Comparison of ENCODE assay signal across 3 cellular contexts in genomic region chr1:185914089-185914488, GRCh38.
TF ChIP-seq lines count a peak whose summit lies in the region.

No MANE protein-coding gene starts in this region.

TF ChIP-seq in GM23338, 12 proteins besides CTCF, POLR2A, EP300 and RAD21 (continued from another document and continues in another):
- TF ChIP-seq REST (IDR thresholded peaks at IDR 0.05; ENCODE audit: unreplicated experiment) = no peak

TF ChIP-seq in SK-N-SH, 30 proteins besides CTCF, POLR2A, EP300 and RAD21 (continued from another document):
- TF ChIP-seq PBX3 (IDR thresholded peaks at IDR 0.05) (peak; percentile 67), TCF12 (IDR thresholded peaks at IDR 0.05) (peak; percentile 75)

TF ChIP-seq in WTC11, 78 proteins besides CTCF, POLR2A, EP300 and RAD21 (continued from another document):
- TF ChIP-seq ARID4B (CRISPR knock-in tag; IDR thresholded peaks at IDR 0.05; ENCODE audit: borderline replicate concordance) (no peak), FOXP4 (CRISPR knock-in tag; IDR thresholded peaks at IDR 0.05) (no peak), E2F4 (CRISPR knock-in tag; IDR thresholded peaks at IDR 0.05; ENCODE audit: borderline replicate concordance, low read depth) (no peak), TCF7 (CRISPR knock-in tag; IDR thresholded peaks at IDR 0.05; ENCODE audit: low read depth) (no peak), JUN (CRISPR knock-in tag; IDR thresholded peaks at IDR 0.05) (no peak), CREB1 (CRISPR knock-in tag; IDR thresholded peaks at IDR 0.05) (no peak), NFE2L1 (CRISPR knock-in tag; IDR thresholded peaks at IDR 0.05) (no peak), HMGXB4 (CRISPR knock-in tag; IDR thresholded peaks at IDR 0.05) (no peak), ZNF317 (CRISPR knock-in tag; IDR thresholded peaks at IDR 0.05; ENCODE audit: borderline replicate concordance, low read depth) (no peak), IRF2 (CRISPR knock-in tag; IDR thresholded peaks at IDR 0.05; ENCODE audit: borderline replicate concordance, low read depth) (no peak), SOX15 (CRISPR knock-in tag; IDR thresholded peaks at IDR 0.05) (no peak), PREB (CRISPR knock-in tag; IDR thresholded peaks at IDR 0.05; ENCODE audit: borderline replicate concordance) (no peak), CBFB (CRISPR knock-in tag; IDR thresholded peaks at IDR 0.05; ENCODE audit: low read depth) (no peak), MLX (CRISPR knock-in tag; IDR thresholded peaks at IDR 0.05) (no peak), HMGA2 (CRISPR knock-in tag; IDR thresholded peaks at IDR 0.05) (no peak), ZNF532 (CRISPR knock-in tag; IDR thresholded peaks at IDR 0.05; ENCODE audit: borderline replicate concordance) (no peak)
TF ChIP-seq in WTC11: peak in this region for 0.
